8 cellular contexts compared by ENCODE assay signal in genomic region chr22:33923033-33923432, GRCh38. TPM values are rescaled to one million over a fixed set of nuclear protein-coding genes. Genes with fewer than 3 reads are reported as not detected.
DNase-seq lines count a peak whose midpoint lies in the region; ATAC-seq and TF ChIP-seq lines count a peak whose summit lies in the region.

No MANE protein-coding gene starts in this region.

- peaks cover 30% of the 10 kb centered on the region for H3K4me1 Mint-ChIP-seq in chondrocyte (ENCODE audit: low read depth)

- H3K4me3 ChIP-seq in right atrium auricular region (peak overlapping the region; percentile 62 to 89), mucosa of stomach (ENCODE audit: low read length) (no peak overlapping the region), aorta (ENCODE audit: low read length in 2 of 2) (peak overlapping the region; percentile 58 to 69)

- peak overlapping the region; percentile 54 for H3K9ac ChIP-seq in mucosa of stomach (ENCODE audit: low read length)

- no peaks in the 10 kb centered on the region for H3K36me3 Mint-ChIP-seq in chondrocyte (ENCODE audit: low read depth)

- H3K27me3 Mint-ChIP-seq in chondrocyte (ENCODE audit: low read depth), result peaks cover 3% of the 10 kb centered on the region

- H3K9me3 ChIP-seq in right atrium auricular region (no peaks in the 10 kb centered on the region), mucosa of stomach (ENCODE audit: control insufficient read depth, low read length) (no peaks in the 10 kb centered on the region), aorta (ENCODE audit: control insufficient read depth, low read length) (peaks cover 2% of the 10 kb centered on the region)

- H3K36me3 ChIP-seq in right atrium auricular region, result no peaks in the 10 kb centered on the region
- no peaks in the 10 kb centered on the region for H3K36me3 ChIP-seq in mucosa of stomach (ENCODE audit: control insufficient read depth, insufficient read depth, low read length)
- no peaks in the 10 kb centered on the region for H3K36me3 ChIP-seq in aorta (ENCODE audit: control insufficient read depth in 1 of 2, insufficient read depth in 2 of 2, low read length in 1 of 2)

- no peaks in the 10 kb centered on the region for H3K9me3 Mint-ChIP-seq in chondrocyte (ENCODE audit: low read depth)

- ATAC-seq in left ventricle myocardium superior (no peak), aorta (ENCODE audit: low FRiP score) (no peak)

- H3K4me3 Mint-ChIP-seq in chondrocyte (ENCODE audit: unreplicated experiment), result peak overlapping the region; percentile 85

- 0 to 1% methylated on average over 5 of the region's 5 CpGs for WGBS in aorta, 2 donors

- H3K27ac ChIP-seq in right atrium auricular region, result peak overlapping the region in 1 of 2 donors; percentile 82
- H3K27ac ChIP-seq in aorta (ENCODE audit: low read depth in 1 of 2, low read length in 2 of 2), result no peak overlapping the region

- H3K27me3 ChIP-seq in right atrium auricular region (no peaks in the 10 kb centered on the region), mucosa of stomach (ENCODE audit: control insufficient read depth, insufficient read depth, low read length) (no peaks in the 10 kb centered on the region), aorta (ENCODE audit: control insufficient read depth in 1 of 2, insufficient read depth in 2 of 2, low read length in 1 of 2) (no peaks in the 10 kb centered on the region)

- no peak for DNase-seq in right atrium auricular region (ENCODE audit: low spot score)
- DNase-seq in left ventricle myocardium superior, result no peak
- no peak for DNase-seq in chondrocyte (ENCODE audit: low spot score)
- DNase-seq in aorta, result no peak
- no peak for DNase-seq in iPS-NIHi7 (ENCODE audit: extremely low spot score)
- no peak for DNase-seq in NCI-H524 (lab: John Stamatoyannopoulos, UW)
- DNase-seq in NCI-H524 treated with DMSO at 0.1 percent for 48 hours (lab: John Stamatoyannopoulos, UW), result no peak

- TF ChIP-seq CTCF in right atrium auricular region (IDR thresholded peaks at IDR 0.05), result no peak
- no peak for TF ChIP-seq CTCF in chondrocyte (IDR thresholded peaks at IDR 0.05)

- H3K4me1 ChIP-seq in right atrium auricular region (peaks cover 0 to 28% of the 10 kb centered on the region in 2 donors), mucosa of stomach (ENCODE audit: control insufficient read depth, insufficient read depth, low read length) (peaks cover 11% of the 10 kb centered on the region), aorta (ENCODE audit: control insufficient read depth in 1 of 2, insufficient read depth in 2 of 2, low read length in 2 of 2) (peaks cover 0 to 2% of the 10 kb centered on the region in 2 donors)

- no peak overlapping the region for H3K27ac Mint-ChIP-seq in chondrocyte (ENCODE audit: unreplicated experiment)

- intact Hi-C loops in left ventricle myocardium superior (cut with micrococcal nuclease) (no loop called here), aorta (cut with DNase I) (loop anchor here (2.0 to 10.0 kb wide), 8 partner anchors 71 to 621 kb away; no protein-coding TSS in a partner anchor)

RNA-seq across cellular contexts. Expression of gene LARGE1, which starts 2.8 kb away (rescaled TPM):
- total RNA-seq in right atrium auricular region, result 100 to 1,000 TPM in 1 of 2 donors, 10 to 100 TPM in 1; 80.5 to 101 TPM
- total RNA-seq in left ventricle myocardium superior, result 147 TPM
- 21.3 to 24.8 TPM (median 22.6 TPM) in 3 replicates for total RNA-seq in chondrocyte
- total RNA-seq in aorta, result 10 to 100 TPM; 41.7 to 52.5 TPM
- polyA plus RNA-seq in aorta, result 1 to 10 TPM; 2.6 to 6.3 TPM
